In genomic region chr16:12377497-12377896, GRCh38 we compare ENCODE assay signal across 24 cellular contexts.
"Had no signal": no experiment of that assay in that cellular context is flagged by ENCODE, and none has a peak within 500 bp of the region (broad histone marks: within the 10 kb centered on the region; RNA-seq: fewer than 3 reads in every experiment).

No MANE protein-coding gene starts in this region.

- ATAC-seq: left lung; stimulated activated memory B cell treated with anti-CD40 and anti-IgM and Interleukin-4, amounts not matched to agents 10 μg/mL and 1 μg/mL and 100 μg/mL, for 72 hours had no signal

- H3K27ac ChIP-seq: ascending aorta, esophagus muscularis mucosa, hepatocyte, left lung, neural progenitor cell, sigmoid colon, thoracic aorta, vagina had no signal

- H3K9me3 ChIP-seq: adrenal gland, ascending aorta, esophagus muscularis mucosa, left lung, sigmoid colon, thoracic aorta, vagina had no signal

- H3K27ac Mint-ChIP-seq: activated CD4-positive, alpha-beta memory T cell treated with anti-CD3 and anti-CD28 coated beads, Interleukin-2, amount 10 ng/mL, durations not matched to agents 7 days and 5 days; activated CD4-positive, alpha-beta T cell treated with anti-CD3 and anti-CD28 coated beads, Interleukin-2, amount 10 ng/mL, durations not matched to agents 24 days and 14 days; neural progenitor cell; stimulated activated memory B cell treated with anti-CD40 and anti-IgM and Interleukin-4, amounts not matched to agents 10 μg/mL and 1 μg/mL and 100 μg/mL, for 72 hours; type B pancreatic cell had no signal

- H3K36me3 Mint-ChIP-seq: immature natural killer cell, neural progenitor cell, type B pancreatic cell had no signal

- H3K4me3 ChIP-seq: adrenal gland, ascending aorta, esophagus muscularis mucosa, hepatocyte, left lung, lung, neural progenitor cell, sigmoid colon, smooth muscle cell, thoracic aorta, vagina had no signal

- H3K27me3 ChIP-seq: adrenal gland, ascending aorta, esophagus muscularis mucosa, hepatocyte, left lung, neural progenitor cell, sigmoid colon, vagina had no signal

- H3K4me1 Mint-ChIP-seq: activated CD4-positive, alpha-beta memory T cell treated with anti-CD3 and anti-CD28 coated beads, Interleukin-2, amount 10 ng/mL, durations not matched to agents 7 days and 5 days; immature natural killer cell; neural progenitor cell had no signal

- H3K4me3 Mint-ChIP-seq: activated CD4-positive, alpha-beta memory T cell treated with anti-CD3 and anti-CD28 coated beads, Interleukin-2, amount 10 ng/mL, durations not matched to agents 7 days and 5 days; activated CD4-positive, alpha-beta T cell treated with anti-CD3 and anti-CD28 coated beads, Interleukin-2, amount 10 ng/mL, durations not matched to agents 24 days and 14 days; immature natural killer cell; naive B cell; neural progenitor cell; stimulated activated memory B cell treated with anti-CD40 and anti-IgM and Interleukin-4, amounts not matched to agents 10 μg/mL and 1 μg/mL and 100 μg/mL, for 72 hours; type B pancreatic cell had no signal

- H3K4me1 ChIP-seq: left lung, neural progenitor cell had no signal

- DNase-seq: activated CD4-positive, alpha-beta memory T cell treated with anti-CD3 and anti-CD28 coated beads, Interleukin-2, amount 10 ng/mL, durations not matched to agents 7 days and 5 days; activated CD4-positive, alpha-beta T cell treated with anti-CD3 and anti-CD28 coated beads, Interleukin-2, amount 10 ng/mL, durations not matched to agents 24 days and 14 days; activated CD4-positive, CD25-positive, alpha-beta regulatory T cell; activated naive CD4-positive, alpha-beta T cell treated with anti-CD3 and anti-CD28 coated beads, Interleukin-2, amount 50 U/mL, for 16 hours; adrenal gland; central memory CD4-positive, alpha-beta T cell; glutamatergic neuron; immature natural killer cell; kidney glomerular epithelial cell; left lung; naive B cell; sigmoid colon; stimulated activated CD4-positive, alpha-beta T cell treated with anti-CD3 and anti-CD28 coated beads, Interleukin-15, amount 100 ng/mL, for 24 hours; T1000 had no signal

- H3K36me3 ChIP-seq: adrenal gland, ascending aorta, esophagus muscularis mucosa, left lung, neural progenitor cell, sigmoid colon, thoracic aorta, vagina had no signal

- H3K27me3 Mint-ChIP-seq: activated CD4-positive, alpha-beta memory T cell treated with anti-CD3 and anti-CD28 coated beads, Interleukin-2, amount 10 ng/mL, durations not matched to agents 7 days and 5 days; activated CD4-positive, alpha-beta T cell treated with anti-CD3 and anti-CD28 coated beads, Interleukin-2, amount 10 ng/mL, durations not matched to agents 24 days and 14 days; naive B cell; stimulated activated memory B cell treated with anti-CD40 and anti-IgM and Interleukin-4, amounts not matched to agents 10 μg/mL and 1 μg/mL and 100 μg/mL, for 72 hours; type B pancreatic cell had no signal

- H3K9me3 Mint-ChIP-seq: activated CD4-positive, alpha-beta memory T cell treated with anti-CD3 and anti-CD28 coated beads, Interleukin-2, amount 10 ng/mL, durations not matched to agents 7 days and 5 days; activated CD4-positive, alpha-beta T cell treated with anti-CD3 and anti-CD28 coated beads, Interleukin-2, amount 10 ng/mL, durations not matched to agents 24 days and 14 days; naive B cell; neural progenitor cell; type B pancreatic cell had no signal
